In genomic region chr21:14879458-14879857, GRCh38 we compare ENCODE assay signal across 16 cellular contexts.
DNase-seq lines count a peak whose midpoint lies in the region; ATAC-seq, FAIRE-seq and TF ChIP-seq lines count a peak whose summit lies in the region.
"Had no signal": no experiment of that assay in that cellular context is flagged by ENCODE, and none has a peak within 500 bp of the region (broad histone marks: within the 10 kb centered on the region; RNA-seq: fewer than 3 reads in every experiment).

No MANE protein-coding gene starts in this region.

- H3K9me3 Mint-ChIP-seq in endothelial cell (ENCODE audit: unreplicated experiment) (no peaks in the 10 kb centered on the region), nephron progenitor cell (peaks cover 24% of the 10 kb centered on the region)
- H3K9me3 Mint-ChIP-seq: activated T-helper 2 cell treated with anti-CD3 and anti-CD28 coated beads, Interferon-gamma antibody, Interleukin-2, Interleukin-4, amounts not matched to agents 10 μg/mL and 5 μg/mL and 100 μg/mL, durations not matched to agents 14 hours and 24 hours and 36 hours had no signal

- no peaks in the 10 kb centered on the region for H3K9me3 ChIP-seq in kidney (ENCODE audit: control insufficient read depth in 1 of 2, low read length in 2 of 2)
- H3K9me3 ChIP-seq: heart left ventricle, SJSA1 had no signal

- TF ChIP-seq CTCF in endothelial cell (IDR thresholded peaks at IDR 0.05; ENCODE audit: unreplicated experiment) = no peak
- TF ChIP-seq CTCF in nephron progenitor cell (IDR thresholded peaks at IDR 0.05) = no peak
- no peak for TF ChIP-seq CTCF in foreskin fibroblast (IDR thresholded peaks at IDR 0.05; ENCODE audit: low read depth, low read length)
- TF ChIP-seq CTCF in kidney (IDR thresholded peaks at IDR 0.05; ENCODE audit: borderline replicate concordance, extremely low read depth, insufficient read depth) = no peak

- no peak for TF ChIP-seq POLR2A in GM12891 (IDR thresholded peaks at IDR 0.05; ENCODE audit: low read depth, low read length)

- peak overlapping the region; percentile 27 for H3K27ac Mint-ChIP-seq in endothelial cell (ENCODE audit: unreplicated experiment)
- H3K27ac Mint-ChIP-seq in nephron progenitor cell = peak overlapping the region; percentile 79
- H3K27ac Mint-ChIP-seq: activated T-helper 2 cell treated with anti-CD3 and anti-CD28 coated beads, Interferon-gamma antibody, Interleukin-2, Interleukin-4, amounts not matched to agents 10 μg/mL and 5 μg/mL and 100 μg/mL, durations not matched to agents 14 hours and 24 hours and 36 hours; neural progenitor cell had no signal

- H3K36me3 Mint-ChIP-seq in endothelial cell (ENCODE audit: low read depth, unreplicated experiment) = no peaks in the 10 kb centered on the region
- peaks cover 30% of the 10 kb centered on the region for H3K36me3 Mint-ChIP-seq in nephron progenitor cell (ENCODE audit: low read depth)
- H3K36me3 Mint-ChIP-seq: neural progenitor cell had no signal

- H3K4me1 Mint-ChIP-seq in endothelial cell (ENCODE audit: unreplicated experiment) (peaks cover 29% of the 10 kb centered on the region), nephron progenitor cell (peaks cover 49% of the 10 kb centered on the region)

- no peak overlapping the region for H3K4me3 Mint-ChIP-seq in endothelial cell (ENCODE audit: unreplicated experiment)
- no peak overlapping the region for H3K4me3 Mint-ChIP-seq in nephron progenitor cell
- H3K4me3 Mint-ChIP-seq: neural progenitor cell had no signal

- intact Hi-C loops in kidney (cut with DNase I) = no loop called here

- H3K9ac ChIP-seq in kidney (ENCODE audit: low read length in 2 of 2) = no peak overlapping the region
- H3K9ac ChIP-seq: neural progenitor cell had no signal

- no peak overlapping the region for H3K4me3 ChIP-seq in foreskin fibroblast (ENCODE audit: low read depth in 1 of 2, low read length in 2 of 2)
- H3K4me3 ChIP-seq in kidney (ENCODE audit: low read length in 2 of 2) = no peak overlapping the region
- H3K4me3 ChIP-seq: heart left ventricle, neural progenitor cell, SJSA1 had no signal

- H3K27me3 Mint-ChIP-seq in endothelial cell (ENCODE audit: unreplicated experiment) (no peaks in the 10 kb centered on the region), nephron progenitor cell (ENCODE audit: low read depth, poor library complexity) (no peaks in the 10 kb centered on the region)

- H3K27ac ChIP-seq in kidney (ENCODE audit: low read depth in 2 of 2, low read length in 2 of 2) = no peak overlapping the region
- H3K27ac ChIP-seq: heart left ventricle, neural progenitor cell, SJSA1 had no signal

- no peaks in the 10 kb centered on the region for H3K36me3 ChIP-seq in kidney (ENCODE audit: control insufficient read depth in 1 of 2, insufficient read depth in 2 of 2, low read length in 2 of 2)
- H3K36me3 ChIP-seq: heart left ventricle, neural progenitor cell, SJSA1 had no signal

- peaks cover 7 to 26% of the 10 kb centered on the region in 2 donors for H3K4me1 ChIP-seq in kidney (ENCODE audit: control insufficient read depth in 1 of 2, insufficient read depth in 1 of 2, low read depth in 1 of 2, low read length in 2 of 2)

- FAIRE-seq in GM12891 (lab: Jason Lieb, UNC) (peak; percentile 26), RCC 7860 (lab: Jason Lieb, UNC) (no peak), kidney (lab: Jason Lieb, UNC) (no peak)

- DNase-seq in GM12891 (ENCODE audit: insufficient read length, low spot score) (no peak), RCC 7860 (ENCODE audit: low spot score) (peak; percentile 56), endothelial cell (ENCODE audit: low spot score) (no peak), nephron progenitor cell (no peak), foreskin fibroblast (no peak), T-helper 2 cell (no peak), kidney (no peak)
- DNase-seq: DMS 273 treated with DMSO at 0.1 percent for 48 hours; effector CD4-positive, alpha-beta T cell; NCI-H187 treated with DMSO at 0.1 percent for 48 hours; stimulated activated CD4-positive, alpha-beta T cell treated with anti-CD3 and anti-CD28 coated beads, Interleukin-12 subunit alpha, Interleukin-12 subunit beta, amount 100 ng/mL, for 4 hours had no signal

- ATAC-seq in HG03342 (IDR thresholded peaks at IDR 0.05; ENCODE audit: unreplicated experiment) = no peak

TF ChIP-seq in GM12891, 5 proteins besides CTCF, POLR2A, EP300 and RAD21:
- TF ChIP-seq PAX5 (IDR thresholded peaks at IDR 0.05; ENCODE audit: insufficient read depth, low read length, severe bottlenecking) (no peak), SPI1 (IDR thresholded peaks at IDR 0.05; ENCODE audit: low read depth, low read length) (peak; percentile 63)
TF ChIP-seq in GM12891: peak in this region for 1.
